Comparison of ENCODE assay signal across 11 cellular contexts in genomic region chr3:171453175-171453868, GRCh38. TPM values are rescaled to one million over a fixed set of nuclear protein-coding genes. Genes with fewer than 3 reads are reported as not detected.
A peak's percentile ranks its signal among the peaks of the same experiment; 100 is the strongest.
DNase-seq lines count a peak whose midpoint lies in the region; ATAC-seq and TF ChIP-seq lines count a peak whose summit lies in the region.
"Had no signal": no experiment of that assay in that cellular context is flagged by ENCODE, and none has a peak within 500 bp of the region (broad histone marks: within the 10 kb centered on the region; RNA-seq: fewer than 3 reads in every experiment).

No MANE protein-coding gene starts in this region.

- POLR2A ChIA-PET in A673 (lab: Charles Lee; ENCODE audit: low non-redundant PET), result no interaction called here
- POLR2A ChIA-PET in activated CD4-positive, alpha-beta memory T cell treated with anti-CD3 and anti-CD28 coated beads for 36 hours (lab: Charles Lee), result no interaction called here

- CTCF ChIA-PET in A673 (lab: Charles Lee), result no interaction called here
- CTCF ChIA-PET in activated CD4-positive, alpha-beta memory T cell treated with anti-CD3 and anti-CD28 coated beads for 36 hours (lab: Charles Lee), result interaction anchor here (1.1 kb wide), 2 partner anchors 16 to 290 kb away, joined by 3 read pairs; no protein-coding TSS in a partner anchor

- TF ChIP-seq POLR2A in ovary (IDR thresholded peaks at IDR 0.05), result no peak

- H3K9me3 ChIP-seq in A673 (ENCODE audit: low read depth, low read length, poor library complexity, severe bottlenecking) (no peaks in the 10 kb centered on the region), WERI-Rb-1 (ENCODE audit: severe bottlenecking) (no peaks in the 10 kb centered on the region), iPS-15b (ENCODE audit: control insufficient read depth, insufficient read depth, low read length) (no peaks in the 10 kb centered on the region), ovary (no peaks in the 10 kb centered on the region)
- H3K9me3 ChIP-seq: right lobe of liver had no signal

- H3K4me1 Mint-ChIP-seq in activated CD4-positive, alpha-beta memory T cell treated with anti-CD3 and anti-CD28 coated beads for 36 hours (ENCODE audit: low read depth), result peaks cover 40% of the 10 kb centered on the region

- 65 to 69% (median 68%) methylated on average over 12 of the region's 12 CpGs for WGBS in ovary, 3 donors

- H3K36me3 ChIP-seq in A673 (ENCODE audit: insufficient read depth, low read length, poor library complexity, severe bottlenecking) (no peaks in the 10 kb centered on the region), WERI-Rb-1 (no peaks in the 10 kb centered on the region), iPS-15b (ENCODE audit: control insufficient read depth, insufficient read depth, low read length) (no peaks in the 10 kb centered on the region), ovary (no peaks in the 10 kb centered on the region)
- H3K36me3 ChIP-seq: right lobe of liver had no signal

- H3K27ac ChIP-seq in A673 (ENCODE audit: low read depth, low read length, poor library complexity, severe bottlenecking), result no peak overlapping the region
- no peak overlapping the region for H3K27ac ChIP-seq in WERI-Rb-1
- no peak overlapping the region for H3K27ac ChIP-seq in ovary
- H3K27ac ChIP-seq: right lobe of liver had no signal

- no peak overlapping the region for H3K27ac Mint-ChIP-seq in activated CD4-positive, alpha-beta memory T cell treated with anti-CD3 and anti-CD28 coated beads for 36 hours
- H3K27ac Mint-ChIP-seq: activated T-cell treated with anti-CD3 and anti-CD28 coated beads, Interleukin-2, amount 50 U/mL, for 72 hours had no signal

- no peak overlapping the region for H3K4me3 Mint-ChIP-seq in activated CD4-positive, alpha-beta memory T cell treated with anti-CD3 and anti-CD28 coated beads for 36 hours
- H3K4me3 Mint-ChIP-seq: activated T-cell treated with anti-CD3 and anti-CD28 coated beads, Interleukin-2, amount 50 U/mL, for 72 hours had no signal

- no peaks in the 10 kb centered on the region for H3K4me1 ChIP-seq in A673 (ENCODE audit: insufficient read depth, low read length, poor library complexity, severe bottlenecking)
- H3K4me1 ChIP-seq in iPS-15b (ENCODE audit: control insufficient read depth, insufficient read depth, low read length), result peaks cover 20% of the 10 kb centered on the region
- no peaks in the 10 kb centered on the region for H3K4me1 ChIP-seq in ovary (ENCODE audit: insufficient read depth)
- H3K4me1 ChIP-seq: right lobe of liver had no signal

- H3K27me3 ChIP-seq in A673 (replicated peaks; ENCODE audit: insufficient read depth, low read depth, low read length, poor library complexity) (no peaks in the 10 kb centered on the region), WERI-Rb-1 (ENCODE audit: insufficient read depth, low read depth, severe bottlenecking) (no peaks in the 10 kb centered on the region), iPS-15b (ENCODE audit: control insufficient read depth, insufficient read depth, low read length) (no peaks in the 10 kb centered on the region), ovary (no peaks in the 10 kb centered on the region)
- H3K27me3 ChIP-seq: right lobe of liver had no signal

- H3K4me3 ChIP-seq in A673 (ENCODE audit: low read depth, low read length, poor library complexity, severe bottlenecking) (no peak overlapping the region), WERI-Rb-1 (ENCODE audit: low read depth, low read length) (no peak overlapping the region), iPS-15b (ENCODE audit: low read depth, low read length) (peak overlapping the region; percentile 43), ovary (no peak overlapping the region)
- H3K4me3 ChIP-seq: right lobe of liver had no signal

- no TSS peak for BruUV-seq in A673 (replicated peaks; lab: Mats Ljungman, UMichigan)

- no peak for TF ChIP-seq EP300 in ovary (IDR thresholded peaks at IDR 0.05)

- intact Hi-C loops in A673 (cut with micrococcal nuclease; ENCODE audit: unreplicated experiment), result no loop called here
- intact Hi-C loops in activated CD4-positive, alpha-beta memory T cell treated with anti-CD3 and anti-CD28 coated beads for 36 hours (cut with micrococcal nuclease), result loop anchor here (10.0 kb wide), 1 partner anchor 549 kb away; the partner anchor contains the start of gene EIF5A2
- intact Hi-C loops in ovary (cut with DNase I), result no loop called here

- peaks cover 4% of the 10 kb centered on the region for H3K36me3 Mint-ChIP-seq in activated CD4-positive, alpha-beta memory T cell treated with anti-CD3 and anti-CD28 coated beads for 36 hours

- no peak for ATAC-seq in GM19397 (IDR thresholded peaks at IDR 0.05; ENCODE audit: unreplicated experiment)
- ATAC-seq: activated T-cell treated with anti-CD3 and anti-CD28 coated beads, Interleukin-2, amount 50 U/mL, for 72 hours; right lobe of liver had no signal

- TF ChIP-seq CTCF in A673 (conservative IDR thresholded peaks at IDR 0.05; ENCODE audit: low read depth, low read length), result peak; percentile 58
- TF ChIP-seq CTCF in GM12872 (IDR thresholded peaks at IDR 0.05; ENCODE audit: insufficient read depth, low read depth, low read length), result peak; percentile 38; the same call in 1 of the 3 replicates
- TF ChIP-seq CTCF in WERI-Rb-1 (IDR thresholded peaks at IDR 0.05; ENCODE audit: low read depth, low read length), result peak; percentile 63
- no peak for TF ChIP-seq CTCF in ovary (IDR thresholded peaks at IDR 0.05)

- H3K9ac ChIP-seq in iPS-15b (ENCODE audit: low read depth, low read length), result no peak overlapping the region

- no peaks in the 10 kb centered on the region for H3K9me3 Mint-ChIP-seq in activated CD4-positive, alpha-beta memory T cell treated with anti-CD3 and anti-CD28 coated beads for 36 hours
- H3K9me3 Mint-ChIP-seq: activated T-cell treated with anti-CD3 and anti-CD28 coated beads, Interleukin-2, amount 50 U/mL, for 72 hours had no signal

- H3K27me3 Mint-ChIP-seq in activated CD4-positive, alpha-beta memory T cell treated with anti-CD3 and anti-CD28 coated beads for 36 hours, result no peaks in the 10 kb centered on the region

- DNase-seq in A673 (ENCODE audit: low spot score) (peak; percentile 11), WERI-Rb-1 (peak; percentile 27), SHP77 treated with DMSO at 0.1 percent for 48 hours (lab: John Stamatoyannopoulos, UW) (no peak), ovary (no peak)
- DNase-seq in activated CD4-positive, alpha-beta memory T cell treated with anti-CD3 and anti-CD28 coated beads for 36 hours, result no peak
- DNase-seq: right lobe of liver, T-helper 2 cell had no signal

RNA-seq across cellular contexts. Expression of gene TNIK, which starts 6.9 kb away (rescaled TPM):
- total RNA-seq in A673 (2021) (0.69 and 1.5 TPM in 2 replicates), ovary (1 to 10 TPM; 2.2 to 6.3 (median 4.5) TPM)
- 10 to 100 TPM; 22.4 to 27.1 TPM for total RNA-seq in activated CD4-positive, alpha-beta memory T cell treated with anti-CD3 and anti-CD28 coated beads for 36 hours
- 1 to 10 TPM; 1.1 to 9.5 TPM for polyA plus RNA-seq in ovary

Comparison
In these comparisons a context has a peak if more than half of its experiments do, and no peak if none do; other contexts are left out.
1. DNase-seq: peak in A673 (single experiment) and WERI-Rb-1 (single experiment); none in SHP77 treated with DMSO at 0.1 percent for 48 hours (single experiment), activated CD4-positive, alpha-beta memory T cell treated with anti-CD3 and anti-CD28 coated beads for 36 hours (single experiment) and ovary (0 of 5).
2. CTCF ChIP-seq: peak in A673 (single experiment), GM12872 (single experiment) and WERI-Rb-1 (single experiment); none in ovary (0 of 3).